21 cellular contexts compared by ENCODE assay signal in genomic region chr6:148570456-148570855, GRCh38.
"Had no signal": no experiment of that assay in that cellular context is flagged by ENCODE, and none has a peak within 500 bp of the region (broad histone marks: within the 10 kb centered on the region; RNA-seq: fewer than 3 reads in every experiment).

No MANE protein-coding gene starts in this region.

- H3K27ac ChIP-seq: brain microvascular endothelial cell, colonic mucosa, gastroesophageal sphincter, heart left ventricle, left ventricle myocardium inferior, ovary, psoas muscle, suprapubic skin had no signal

- FAIRE-seq: endometrium, kidney, small intestine, TTC549 had no signal

- ATAC-seq: activated CD8-positive, alpha-beta T cell treated with anti-CD3 and anti-CD28 coated beads for 36 hours; gastroesophageal sphincter; heart left ventricle; mucosa of descending colon; psoas muscle; right cardiac atrium; stimulated activated naive CD8-positive, alpha-beta T cell treated with anti-CD3 and anti-CD28 coated beads, Interleukin-15, amount 100 ng/mL, for 72 hours had no signal

- H3K9me3 ChIP-seq: colonic mucosa, gastroesophageal sphincter, heart left ventricle, left ventricle myocardium inferior, mucosa of descending colon, ovary, psoas muscle, suprapubic skin had no signal

- H3K27me3 ChIP-seq: brain microvascular endothelial cell, colonic mucosa, gastroesophageal sphincter, ovary, suprapubic skin had no signal

- H3K36me3 ChIP-seq: brain microvascular endothelial cell, colonic mucosa, gastroesophageal sphincter, heart left ventricle, left ventricle myocardium inferior, ovary, suprapubic skin had no signal

- DNase-seq: activated CD8-positive, alpha-beta T cell treated with anti-CD3 and anti-CD28 coated beads for 36 hours; activated naive CD4-positive, alpha-beta T cell treated with anti-CD3 and anti-CD28 coated beads for 36 hours; activated T-cell treated with anti-CD3 and anti-CD28 coated beads, Interleukin-2, amount 50 U/mL, for 24 hours; brain microvascular endothelial cell; colonic mucosa; heart left ventricle; kidney; left ventricle myocardium inferior; mucosa of descending colon; naive B cell; ovary; psoas muscle; right cardiac atrium; small intestine; stimulated activated CD4-positive, alpha-beta T cell treated with anti-CD3 and anti-CD28 coated beads, Interleukin-4, amount 100 ng/mL, for 1 hour; stimulated activated naive CD8-positive, alpha-beta T cell treated with anti-CD3 and anti-CD28 coated beads, Interleukin-15, amount 100 ng/mL, for 72 hours; trophoblast cell had no signal

- H3K4me3 ChIP-seq: colonic mucosa, gastroesophageal sphincter, heart left ventricle, left ventricle myocardium inferior, mucosa of descending colon, ovary, psoas muscle, suprapubic skin had no signal

- H3K4me1 ChIP-seq: colonic mucosa, gastroesophageal sphincter had no signal
